Comparison of ENCODE assay signal across 30 cellular contexts in the genomic region with DNA sequence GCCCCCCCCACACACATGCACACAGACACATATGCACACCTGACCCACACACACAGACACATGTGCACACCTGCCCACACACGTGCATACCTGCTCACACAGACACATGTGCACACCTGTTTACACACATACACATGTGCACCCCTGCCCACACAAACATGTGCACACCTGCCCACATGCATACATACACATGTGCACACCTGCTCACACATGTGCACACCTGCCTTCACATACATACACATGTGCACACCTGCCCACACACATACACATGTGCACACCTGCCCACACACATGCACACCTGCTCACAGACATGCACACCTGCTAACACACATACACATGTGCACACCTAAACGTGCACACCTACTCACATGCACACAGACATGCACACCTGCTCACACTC.
"Had no signal": no experiment of that assay in that cellular context is flagged by ENCODE, and none has a peak within 500 bp of the region (broad histone marks: within the 10 kb centered on the region; RNA-seq: fewer than 3 reads in every experiment).

No MANE protein-coding gene starts in this region.

- H3K4me3 ChIP-seq: Peyer's patch, SJSA1 had no signal

- H3K4me3 Mint-ChIP-seq: activated CD4-positive, alpha-beta T cell treated with anti-CD3 and anti-CD28 coated beads, Interleukin-2, amount 10 ng/mL, durations not matched to agents 24 days and 14 days; activated CD8-positive, alpha-beta T cell treated with anti-CD3 and anti-CD28 coated beads for 36 hours; activated naive CD8-positive, alpha-beta T cell treated with anti-CD3 and anti-CD28 coated beads for 36 hours; activated T-cell treated with anti-CD3 and anti-CD28 coated beads, Interleukin-2, amount 50 U/mL, for 72 hours; activated T-helper 17 cell treated with anti-CD3 and anti-CD28 coated beads, Interleukin-2, amount 50 U/mL, for 72 hours; T-helper 1 cell treated with Interleukin-12 subunit alpha and Interleukin-12 subunit beta and Interleukin-4 antibody, amounts not matched to agents 30 μg/mL and 1 μg/mL, for 36 hours; T-helper 2 cell treated with Interferon-gamma antibody and Interleukin-4, amounts not matched to agents 5 μg/mL and 100 μg/mL, for 36 hours had no signal

- H3K27me3 Mint-ChIP-seq: activated CD4-positive, alpha-beta T cell treated with anti-CD3 and anti-CD28 coated beads, Interleukin-2, amount 10 ng/mL, durations not matched to agents 24 days and 14 days; activated CD8-positive, alpha-beta T cell treated with anti-CD3 and anti-CD28 coated beads for 36 hours; activated naive CD8-positive, alpha-beta T cell treated with anti-CD3 and anti-CD28 coated beads for 36 hours; activated T-helper 17 cell treated with anti-CD3 and anti-CD28 coated beads, Interleukin-2, amount 50 U/mL, for 72 hours had no signal

- H3K4me1 ChIP-seq: Peyer's patch, SJSA1 had no signal

- H3K9me3 ChIP-seq: SJSA1, SK-N-SH had no signal

- H3K27ac Mint-ChIP-seq: activated CD4-positive, alpha-beta T cell treated with anti-CD3 and anti-CD28 coated beads, Interleukin-2, amount 10 ng/mL, durations not matched to agents 24 days and 14 days; activated CD8-positive, alpha-beta T cell treated with anti-CD3 and anti-CD28 coated beads for 36 hours; activated naive CD8-positive, alpha-beta T cell treated with anti-CD3 and anti-CD28 coated beads for 36 hours; activated T-cell treated with anti-CD3 and anti-CD28 coated beads, Interleukin-2, amount 50 U/mL, for 72 hours; activated T-helper 17 cell treated with anti-CD3 and anti-CD28 coated beads, Interleukin-2, amount 50 U/mL, for 72 hours; T-helper 1 cell treated with Interleukin-12 subunit alpha and Interleukin-12 subunit beta and Interleukin-4 antibody, amounts not matched to agents 30 μg/mL and 1 μg/mL, for 36 hours; T-helper 2 cell treated with Interferon-gamma antibody and Interleukin-4, amounts not matched to agents 5 μg/mL and 100 μg/mL, for 36 hours had no signal

- H3K9ac ChIP-seq: SK-N-SH had no signal

- DNase-seq: activated CD4-positive, alpha-beta T cell treated with anti-CD3 and anti-CD28 coated beads, Interleukin-2, amount 10 ng/mL, durations not matched to agents 24 days and 14 days; activated CD4-positive, alpha-beta T cell treated with anti-CD3 and anti-CD28 coated beads, Interleukin-2, amount 50 U/mL, for 4 hours; activated CD8-positive, alpha-beta T cell treated with anti-CD3 and anti-CD28 coated beads for 36 hours; activated effector memory CD4-positive, alpha-beta T cell treated with anti-CD3 and anti-CD28 coated beads, Interleukin-2, amount 50 U/mL, for 16 hours; activated naive CD4-positive, alpha-beta T cell; activated naive CD4-positive, alpha-beta T cell treated with anti-CD3 and anti-CD28 coated beads, Interleukin-2, amount 50 U/mL, for 16 hours; activated naive CD8-positive, alpha-beta T cell treated with anti-CD3 and anti-CD28 coated beads for 36 hours; activated T-cell treated with anti-CD3 and anti-CD28 coated beads, Interleukin-2, amount 50 U/mL, for 1 hour; activated T-cell treated with anti-CD3 and anti-CD28 coated beads, Interleukin-2, amount 50 U/mL, for 72 hours; amniotic stem cell; aorta; brain microvascular endothelial cell; Karpas-422; KBM-7; NCI-H1105; NCI-H1417 treated with DMSO at 0.1 percent for 48 hours; NCI-H1930; NCI-H2081 treated with DMSO at 0.1 percent for 48 hours; NCI-H226; NCI-H446 treated with DMSO at 0.1 percent for 48 hours; NCI-H524; NCI-H69; Peyer's patch; RPMI8226; SHP77 treated with DMSO at 0.1 percent for 48 hours; SK-N-SH had no signal

- H3K4me1 Mint-ChIP-seq: activated CD4-positive, alpha-beta T cell treated with anti-CD3 and anti-CD28 coated beads, Interleukin-2, amount 10 ng/mL, durations not matched to agents 24 days and 14 days; activated naive CD8-positive, alpha-beta T cell treated with anti-CD3 and anti-CD28 coated beads for 36 hours; activated T-helper 17 cell treated with anti-CD3 and anti-CD28 coated beads, Interleukin-2, amount 50 U/mL, for 72 hours had no signal

- H3K36me3 Mint-ChIP-seq: activated naive CD8-positive, alpha-beta T cell treated with anti-CD3 and anti-CD28 coated beads for 36 hours had no signal

- H3K27me3 ChIP-seq: brain microvascular endothelial cell, Peyer's patch, SJSA1 had no signal

- H3K36me3 ChIP-seq: brain microvascular endothelial cell, Peyer's patch, SJSA1 had no signal

- ATAC-seq: activated CD8-positive, alpha-beta T cell treated with anti-CD3 and anti-CD28 coated beads for 36 hours; activated T-cell treated with anti-CD3 and anti-CD28 coated beads, Interleukin-2, amount 50 U/mL, for 72 hours; activated T-helper 17 cell treated with anti-CD3 and anti-CD28 coated beads, Interleukin-2, amount 50 U/mL, for 72 hours had no signal

- H3K27ac ChIP-seq: brain microvascular endothelial cell, Peyer's patch, SJSA1 had no signal
